In genomic region chr7:44764665-44765578, GRCh38 we compare ENCODE assay signal across 20 cellular contexts. TPM values are rescaled to one million over a fixed set of nuclear protein-coding genes. Genes with fewer than 3 reads are reported as not detected.
A peak's percentile ranks its signal among the peaks of the same experiment; 100 is the strongest.
DNase-seq lines count a peak whose midpoint lies in the region; ATAC-seq and TF ChIP-seq lines count a peak whose summit lies in the region.
"Had no signal": no experiment of that assay in that cellular context is flagged by ENCODE, and none has a peak within 500 bp of the region (broad histone marks: within the 10 kb centered on the region; RNA-seq: fewer than 3 reads in every experiment).

No MANE protein-coding gene starts in this region.

- H3K27ac Mint-ChIP-seq in neural crest cell (ENCODE audit: unreplicated experiment): no peak overlapping the region
- H3K27ac Mint-ChIP-seq: activated CD8-positive, alpha-beta T cell treated with anti-CD3 and anti-CD28 coated beads for 36 hours; activated naive CD4-positive, alpha-beta T cell treated with anti-CD3 and anti-CD28 coated beads, Interleukin-2, amount 50 U/mL, for 24 hours; activated T-cell treated with anti-CD3 and anti-CD28 coated beads, Interleukin-2, amount 50 U/mL, for 24 hours; T-cell had no signal

- H3K36me3 Mint-ChIP-seq in neural crest cell (ENCODE audit: low read depth): peaks cover 6% of the 10 kb centered on the region

- TF ChIP-seq CTCF in neural crest cell (conservative IDR thresholded peaks at IDR 0.05): peak; percentile 17

- no peaks in the 10 kb centered on the region for H3K9me3 Mint-ChIP-seq in neural crest cell
- H3K9me3 Mint-ChIP-seq: activated CD8-positive, alpha-beta T cell treated with anti-CD3 and anti-CD28 coated beads for 36 hours; activated naive CD4-positive, alpha-beta T cell treated with anti-CD3 and anti-CD28 coated beads, Interleukin-2, amount 50 U/mL, for 24 hours; activated T-cell treated with anti-CD3 and anti-CD28 coated beads, Interleukin-2, amount 50 U/mL, for 24 hours; T-cell had no signal

- DNase-seq in ELR (ENCODE audit: low read depth) (peak; percentile 32), HuH-7 (ENCODE audit: low spot score) (peak; percentile 47), dermis blood vessel endothelial cell (peak; percentile 17), neural crest cell (ENCODE audit: low read depth, low spot score) (no peak), iPS-NIHi11 (ENCODE audit: low spot score) (no peak), SK-N-DZ (ENCODE audit: low spot score) (no peak)
- DNase-seq: activated CD8-positive, alpha-beta T cell treated with anti-CD3 and anti-CD28 coated beads for 36 hours; activated T-cell treated with anti-CD3 and anti-CD28 coated beads, Interleukin-2, amount 50 U/mL, for 24 hours; COR-L47; cortex of kidney; GM23248; NCI-H1930; NCI-H345; stimulated activated CD4-positive, alpha-beta T cell treated with anti-CD3 and anti-CD28 coated beads, Interleukin-1b, Interleukin-23, amount 100 ng/mL, for 48 hours; T-cell; uterus had no signal

- no peak overlapping the region for H3K4me3 Mint-ChIP-seq in neural crest cell
- H3K4me3 Mint-ChIP-seq: activated CD8-positive, alpha-beta T cell treated with anti-CD3 and anti-CD28 coated beads for 36 hours; activated naive CD4-positive, alpha-beta T cell treated with anti-CD3 and anti-CD28 coated beads, Interleukin-2, amount 50 U/mL, for 24 hours; activated T-cell treated with anti-CD3 and anti-CD28 coated beads, Interleukin-2, amount 50 U/mL, for 24 hours; T-cell had no signal

- no peaks in the 10 kb centered on the region for H3K27me3 Mint-ChIP-seq in neural crest cell (ENCODE audit: low read depth)
- H3K27me3 Mint-ChIP-seq: activated CD8-positive, alpha-beta T cell treated with anti-CD3 and anti-CD28 coated beads for 36 hours; activated naive CD4-positive, alpha-beta T cell treated with anti-CD3 and anti-CD28 coated beads, Interleukin-2, amount 50 U/mL, for 24 hours; activated T-cell treated with anti-CD3 and anti-CD28 coated beads, Interleukin-2, amount 50 U/mL, for 24 hours; T-cell had no signal

- peaks cover 9% of the 10 kb centered on the region for H3K4me1 Mint-ChIP-seq in neural crest cell

- ATAC-seq in GM21786 (IDR thresholded peaks at IDR 0.05; ENCODE audit: unreplicated experiment) (no peak), GM19467 (IDR thresholded peaks at IDR 0.05; ENCODE audit: unreplicated experiment) (no peak)
- ATAC-seq: activated CD8-positive, alpha-beta T cell treated with anti-CD3 and anti-CD28 coated beads for 36 hours; sciatic nerve; T-cell had no signal

RNA-seq across cellular contexts. Expression of gene ZMIZ2, which starts 16.3 kb away (rescaled TPM):
- total RNA-seq in dermis blood vessel endothelial cell (10.5 and 10.6 TPM in 2 replicates), neural crest cell (93.9 and 99.5 TPM in 2 replicates)
- 6.3 and 10.1 TPM in 2 replicates for polyA plus RNA-seq in SK-N-DZ (2014; cell fraction: cytosol; rRNA removed)
- 50.3 and 58.3 TPM in 2 replicates for polyA plus RNA-seq in SK-N-DZ (2014; cell fraction: nucleus; rRNA removed)

RNA-seq across cellular contexts. Expression of gene PPIA, which starts 31.6 kb away (rescaled TPM):
- total RNA-seq in dermis blood vessel endothelial cell (3,103 and 4,000 TPM in 2 replicates), neural crest cell (2,244 and 2,316 TPM in 2 replicates)
- 6,023 and 7,004 TPM in 2 replicates for polyA plus RNA-seq in SK-N-DZ (2014; cell fraction: cytosol; rRNA removed)
- polyA plus RNA-seq in SK-N-DZ (2014; cell fraction: nucleus; rRNA removed): 2,878 and 3,315 TPM in 2 replicates

Comparison
In these comparisons a context has a peak if more than half of its experiments do, and no peak if none do; other contexts are left out.
1. DNase-seq: peak in ELR (single experiment), HuH-7 (single experiment) and dermis blood vessel endothelial cell (single experiment); none in neural crest cell (single experiment), iPS-NIHi11 (single experiment) and SK-N-DZ (single experiment).